In genomic region chrX:125710403-125711062, GRCh38 we compare ENCODE assay signal across 25 cellular contexts.
"Had no signal": no experiment of that assay in that cellular context is flagged by ENCODE, and none has a peak within 500 bp of the region (broad histone marks: within the 10 kb centered on the region; RNA-seq: fewer than 3 reads in every experiment).

No MANE protein-coding gene starts in this region.

- H3K4me3 ChIP-seq: breast epithelium, MG63, Peyer's patch, SJSA1 had no signal

- H3K9ac ChIP-seq: KMS-11 had no signal

- DNase-seq: activated CD4-positive, alpha-beta T cell treated with anti-CD3 and anti-CD28 coated beads for 48 hours; activated CD4-positive, alpha-beta T cell treated with anti-CD3 and anti-CD28 coated beads, Interleukin-2, amount 50 U/mL, for 4 hours; activated CD4-positive, CD25-positive, alpha-beta regulatory T cell treated with anti-CD3 and anti-CD28 coated beads, Interleukin-2, amount 50 U/mL, for 72 hours; activated CD8-positive, alpha-beta memory T cell treated with anti-CD3 and anti-CD28 coated beads, Interleukin-2, amount 50 U/mL, for 48 hours; activated CD8-positive, alpha-beta T cell treated with anti-CD3 and anti-CD28 coated beads, Interleukin-2, amount 10 ng/mL, durations not matched to agents 7 days and 5 days; activated naive CD4-positive, alpha-beta T cell; activated T-cell treated with anti-CD3 and anti-CD28 coated beads, Interleukin-2, amount 50 U/mL, for 1 hour; aorta; caudate nucleus; MG63; MV-4-11; NCI-H1092 treated with DMSO at 0.1 percent for 48 hours; NCI-H1417 treated with DMSO at 0.1 percent for 48 hours; NCI-H1694; NCI-H2029; NCI-H345; NCI-H510A; NCI-H526 treated with DMSO at 0.1 percent for 48 hours; Peyer's patch; Right ventricle myocardium superior had no signal

- ATAC-seq: activated CD8-positive, alpha-beta T cell treated with anti-CD3 and anti-CD28 coated beads, Interleukin-2, amount 10 ng/mL, durations not matched to agents 7 days and 5 days; SK-N-SH treated with all-trans-retinoic acid at 6 μM for 48 hours had no signal

- H3K27ac ChIP-seq: breast epithelium, KMS-11, Peyer's patch, RWPE1, SJSA1 had no signal

- H3K36me3 ChIP-seq: breast epithelium, MG63, Peyer's patch, SJSA1 had no signal

- H3K4me2 ChIP-seq: KMS-11 had no signal

- H3K9me3 ChIP-seq: breast epithelium, MG63, Peyer's patch, SJSA1 had no signal

- H3K27me3 ChIP-seq: MG63, Peyer's patch, SJSA1 had no signal

- H3K4me1 ChIP-seq: breast epithelium, Peyer's patch, SJSA1 had no signal
